Comparison of ENCODE assay signal across 9 cellular contexts in the genomic region with DNA sequence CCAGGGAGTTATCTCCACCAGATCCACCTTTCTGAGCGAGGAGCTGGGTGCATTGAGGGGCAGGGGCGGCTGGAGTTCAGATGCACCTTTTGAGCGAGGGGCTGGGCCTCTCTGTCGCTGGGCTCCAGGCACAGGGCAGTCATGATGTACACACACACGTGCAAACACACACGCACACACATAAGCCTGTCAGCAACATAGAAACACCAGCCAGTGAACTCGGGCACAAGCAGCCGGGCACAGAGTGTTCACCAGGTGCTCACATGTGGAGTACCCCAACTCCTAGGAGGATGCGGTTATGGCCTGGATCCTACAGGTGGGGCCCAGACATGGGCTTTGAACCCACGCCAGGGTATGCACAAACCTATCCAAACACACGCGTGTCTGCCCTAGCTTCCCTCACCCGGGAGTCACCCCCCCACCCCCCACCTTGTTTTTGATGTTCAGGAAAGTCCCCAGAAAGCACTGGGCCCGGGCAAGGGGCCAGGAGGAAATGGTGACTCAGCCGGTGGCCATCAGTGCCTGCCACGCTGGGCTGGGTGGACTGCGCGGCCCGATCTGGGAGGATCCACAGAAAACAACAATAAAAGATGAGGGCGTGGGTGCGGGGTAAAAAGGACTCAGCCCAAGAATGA. TPM values are rescaled to one million over a fixed set of nuclear protein-coding genes. Genes with fewer than 3 reads are reported as not detected.
DNase-seq lines count a peak whose midpoint lies in the region; ATAC-seq and TF ChIP-seq lines count a peak whose summit lies in the region.
"Had no signal": no experiment of that assay in that cellular context is flagged by ENCODE, and none has a peak within 500 bp of the region (broad histone marks: within the 10 kb centered on the region; RNA-seq: fewer than 3 reads in every experiment).

No MANE protein-coding gene starts in this region.

- H3K4me3 Mint-ChIP-seq in activated CD4-positive, alpha-beta T cell treated with anti-CD3 and anti-CD28 coated beads for 36 hours = peak overlapping the region; percentile 70
- H3K4me3 Mint-ChIP-seq in dendritic cell treated with granulocyte-macrophage colony-stimulating factor and Interleukin-4, amounts not matched to agents 40 ng/mL and 50 ng/mL, for 4 days = peak overlapping the region; percentile 61

- 15% methylated on average over 19 of the region's 21 CpGs for WGBS in suprapubic skin

- H3K27me3 ChIP-seq in suprapubic skin = no peaks in the 10 kb centered on the region

- H3K4me1 ChIP-seq in suprapubic skin = peaks cover 83% of the 10 kb centered on the region

- no peaks in the 10 kb centered on the region for H3K27me3 Mint-ChIP-seq in activated CD4-positive, alpha-beta T cell treated with anti-CD3 and anti-CD28 coated beads for 36 hours
- H3K27me3 Mint-ChIP-seq in dendritic cell treated with granulocyte-macrophage colony-stimulating factor and Interleukin-4, amounts not matched to agents 40 ng/mL and 50 ng/mL, for 4 days = no peaks in the 10 kb centered on the region

- DNase-seq in HS-5 (ENCODE audit: low read depth) = peak; percentile 34
- DNase-seq in activated CD4-positive, alpha-beta T cell treated with anti-CD3 and anti-CD28 coated beads for 36 hours = peak; percentile 80
- DNase-seq in mucosa of gallbladder (ENCODE audit: low spot score) = peak; percentile 91
- peak; percentile 93 to 94 for DNase-seq in suprapubic skin (ENCODE audit: low spot score in 2 of 2)
- no peak for DNase-seq in GM10266 (ENCODE audit: extremely low spot score)
- no peak for DNase-seq in NCI-H510A treated with DMSO at 0.1 percent for 48 hours (lab: John Stamatoyannopoulos, UW)

- H3K27ac Mint-ChIP-seq in activated CD4-positive, alpha-beta T cell treated with anti-CD3 and anti-CD28 coated beads for 36 hours = peak overlapping the region; percentile 90
- peak overlapping the region; percentile 89 for H3K27ac Mint-ChIP-seq in dendritic cell treated with granulocyte-macrophage colony-stimulating factor and Interleukin-4, amounts not matched to agents 40 ng/mL and 50 ng/mL, for 4 days

- POLR2A ChIA-PET in activated CD4-positive, alpha-beta T cell treated with anti-CD3 and anti-CD28 coated beads for 36 hours (lab: Charles Lee) = interaction anchor here (0.7 kb wide), 1 partner anchor 24 kb away, joined by 3 read pairs; no protein-coding TSS in a partner anchor

- no peaks in the 10 kb centered on the region for H3K36me3 ChIP-seq in suprapubic skin

- intact Hi-C loops in activated CD4-positive, alpha-beta T cell treated with anti-CD3 and anti-CD28 coated beads for 36 hours (cut with DNase I, micrococcal nuclease) = loop anchor here in 1 of 2 experiments (1.0 to 5.0 kb wide), 3 partner anchors 13 to 132 kb away; a partner anchor contains a TSS
- intact Hi-C loops in dendritic cell treated with granulocyte-macrophage colony-stimulating factor and Interleukin-4, amounts not matched to agents 40 ng/mL and 50 ng/mL, for 4 days (cut with micrococcal nuclease) = loop anchor here (5.0 kb wide), 1 partner anchor 36 kb away; no protein-coding TSS in a partner anchor

- H3K4me1 Mint-ChIP-seq in activated CD4-positive, alpha-beta T cell treated with anti-CD3 and anti-CD28 coated beads for 36 hours = peaks cover 60% of the 10 kb centered on the region
- H3K4me1 Mint-ChIP-seq in dendritic cell treated with granulocyte-macrophage colony-stimulating factor and Interleukin-4, amounts not matched to agents 40 ng/mL and 50 ng/mL, for 4 days (ENCODE audit: low read depth) = peaks cover 76% of the 10 kb centered on the region

- H3K9me3 Mint-ChIP-seq in activated CD4-positive, alpha-beta T cell treated with anti-CD3 and anti-CD28 coated beads for 36 hours (ENCODE audit: low read depth) = peaks cover 2% of the 10 kb centered on the region
- no peaks in the 10 kb centered on the region for H3K9me3 Mint-ChIP-seq in dendritic cell treated with granulocyte-macrophage colony-stimulating factor and Interleukin-4, amounts not matched to agents 40 ng/mL and 50 ng/mL, for 4 days

- H3K9me3 ChIP-seq in suprapubic skin = no peaks in the 10 kb centered on the region

- H3K36me3 Mint-ChIP-seq in activated CD4-positive, alpha-beta T cell treated with anti-CD3 and anti-CD28 coated beads for 36 hours (ENCODE audit: low read depth) = no peaks in the 10 kb centered on the region
- peaks cover 6% of the 10 kb centered on the region for H3K36me3 Mint-ChIP-seq in dendritic cell treated with granulocyte-macrophage colony-stimulating factor and Interleukin-4, amounts not matched to agents 40 ng/mL and 50 ng/mL, for 4 days (ENCODE audit: low read depth)
- H3K36me3 Mint-ChIP-seq: brain had no signal

- TF ChIP-seq CTCF in suprapubic skin (IDR thresholded peaks at IDR 0.05) (no peak), GM10266 (IDR thresholded peaks at IDR 0.05; ENCODE audit: control insufficient read depth, insufficient read depth, low read depth, missing control alignments) (no peak)

- CTCF ChIA-PET in activated CD4-positive, alpha-beta T cell treated with anti-CD3 and anti-CD28 coated beads for 36 hours (lab: Charles Lee) = interaction anchor here (2.3 kb wide), 1 partner anchor 12 kb away, joined by 8 read pairs; a partner anchor contains a TSS

- peak overlapping the region; percentile 15 for H3K4me3 ChIP-seq in suprapubic skin

- no peak for TF ChIP-seq EP300 in suprapubic skin (IDR thresholded peaks at IDR 0.05)

- ATAC-seq in activated CD4-positive, alpha-beta T cell treated with anti-CD3 and anti-CD28 coated beads for 36 hours = peak; percentile 31
- ATAC-seq in HG02642 (IDR thresholded peaks at IDR 0.05; ENCODE audit: poor library complexity, unreplicated experiment) = no peak

- H3K27ac ChIP-seq in suprapubic skin = peak overlapping the region; percentile 93

- TF ChIP-seq POLR2A in suprapubic skin (IDR thresholded peaks at IDR 0.05) = no peak

RNA-seq across cellular contexts. Expression of a gene that starts 13.3 kb away (rescaled TPM):
- total RNA-seq in activated CD4-positive, alpha-beta T cell treated with anti-CD3 and anti-CD28 coated beads for 36 hours = 10 to 100 TPM; 13.5 to 21.7 TPM
- total RNA-seq in mucosa of gallbladder (53.9 TPM), suprapubic skin (10 to 100 TPM; 11.3 to 35.0 (median 28.5) TPM)

RNA-seq across cellular contexts. Expression of a gene that starts 54.3 kb away (rescaled TPM):
- under 1 TPM in 1 of 2 experiments, not detected in 1; 0.05 TPM for total RNA-seq in activated CD4-positive, alpha-beta T cell treated with anti-CD3 and anti-CD28 coated beads for 36 hours
- total RNA-seq in mucosa of gallbladder (1.6 TPM), suprapubic skin (under 1 TPM in 2 of 4 donors, not detected in 2; 0.26 to 0.51 TPM)

Comparison
In these comparisons a context has a peak if more than half of its experiments do, and no peak if none do; other contexts are left out.
1. DNase-seq: peak in HS-5 (single experiment), activated CD4-positive, alpha-beta T cell treated with anti-CD3 and anti-CD28 coated beads for 36 hours (single experiment), mucosa of gallbladder (single experiment) and suprapubic skin (2 of 2); none in GM10266 (single experiment) and NCI-H510A treated with DMSO at 0.1 percent for 48 hours (single experiment).